ENCODE assay signal across 8 cellular contexts in genomic region chr14:76050797-76051392, GRCh38.
DNase-seq lines count a peak whose midpoint lies in the region; ATAC-seq, FAIRE-seq and TF ChIP-seq lines count a peak whose summit lies in the region.

No MANE protein-coding gene starts in this region.

- no peaks in the 10 kb centered on the region for H3K36me3 Mint-ChIP-seq in activated CD8-positive, alpha-beta T cell treated with anti-CD3 and anti-CD28 coated beads for 36 hours (ENCODE audit: low read depth)
- no peaks in the 10 kb centered on the region for H3K36me3 Mint-ChIP-seq in endodermal cell (ENCODE audit: low read depth)
- no peaks in the 10 kb centered on the region for H3K36me3 Mint-ChIP-seq in mesothelial cell of epicardium

- peak; percentile 61 for ATAC-seq in activated CD8-positive, alpha-beta T cell treated with anti-CD3 and anti-CD28 coated beads for 36 hours
- no peak for ATAC-seq in HG03442 (IDR thresholded peaks at IDR 0.05; ENCODE audit: unreplicated experiment)

- H3K4me1 Mint-ChIP-seq in activated CD8-positive, alpha-beta T cell treated with anti-CD3 and anti-CD28 coated beads for 36 hours (ENCODE audit: low read depth): no peaks in the 10 kb centered on the region
- H3K4me1 Mint-ChIP-seq in endodermal cell: peaks cover 8% of the 10 kb centered on the region
- peaks cover 18% of the 10 kb centered on the region for H3K4me1 Mint-ChIP-seq in mesothelial cell of epicardium

- H3K27me3 ChIP-seq in endodermal cell (ENCODE audit: control insufficient read depth, insufficient read depth, low read length, poor library complexity, severe bottlenecking): no peaks in the 10 kb centered on the region

- H3K9me3 ChIP-seq in endodermal cell (ENCODE audit: control insufficient read depth, low read length): no peaks in the 10 kb centered on the region

- no peak overlapping the region for H3K4me3 ChIP-seq in endodermal cell (ENCODE audit: low read length)

- no peak for TF ChIP-seq POLR2A in H54 (IDR thresholded peaks at IDR 0.05; ENCODE audit: low read depth, low read length)

- H3K27ac Mint-ChIP-seq in activated CD8-positive, alpha-beta T cell treated with anti-CD3 and anti-CD28 coated beads for 36 hours: no peak overlapping the region
- H3K27ac Mint-ChIP-seq in endodermal cell (no peak overlapping the region), mesothelial cell of epicardium (no peak overlapping the region)

- CTCF ChIA-PET in activated CD8-positive, alpha-beta T cell treated with anti-CD3 and anti-CD28 coated beads for 36 hours (lab: Charles Lee): interaction anchor here (0.6 to 7.9 kb wide), 45 partner anchors 8 to 644 kb away, joined by 3 to 108 read pairs (median 4); partner anchors contain the start of gene GPATCH2L

- DNase-seq in AG20443 (ENCODE audit: low spot score): peak; percentile 77
- peak; percentile 41 for DNase-seq in H54 (ENCODE audit: insufficient read length, low spot score)
- peak; percentile 30 to 71 for DNase-seq in NCI-H526 (lab: John Stamatoyannopoulos, UW)
- peak; percentile 72 for DNase-seq in activated CD8-positive, alpha-beta T cell treated with anti-CD3 and anti-CD28 coated beads for 36 hours
- peak; percentile 86 for DNase-seq in endodermal cell
- DNase-seq in mesothelial cell of epicardium (ENCODE audit: low spot score in 2 of 2, unreplicated experiment in 2 of 2): peak in 1 of 2 experiments; percentile 75
- peak; percentile 5 to 12 for DNase-seq in stimulated activated CD8-positive, alpha-beta memory T cell treated with anti-CD3 and anti-CD28 coated beads, Interleukin-7, amount 100 ng/mL, for 4 hours (ENCODE audit: low read depth in 2 of 2)

- H3K36me3 ChIP-seq in endodermal cell (ENCODE audit: control insufficient read depth, insufficient read depth, low read length): no peaks in the 10 kb centered on the region

- H3K27ac ChIP-seq in endodermal cell (ENCODE audit: low read depth, low read length): no peak overlapping the region

- POLR2A ChIA-PET in activated CD8-positive, alpha-beta T cell treated with anti-CD3 and anti-CD28 coated beads for 36 hours (lab: Charles Lee): no interaction called here

- TF ChIP-seq CTCF in activated CD8-positive, alpha-beta T cell treated with anti-CD3 and anti-CD28 coated beads for 36 hours (IDR thresholded peaks at IDR 0.05): peak; percentile 82
- TF ChIP-seq CTCF in endodermal cell (conservative IDR thresholded peaks at IDR 0.05) (peak; percentile 90), mesothelial cell of epicardium (IDR thresholded peaks at IDR 0.05; ENCODE audit: unreplicated experiment) (peak; percentile 92)

- WGBS in endodermal cell (ENCODE audit: insufficient coverage in 1 of 2, insufficient read length in 1 of 2), 2 experiments: 57 to 68% methylated on average over 2 to 3 of the region's 3 CpGs

- no peak overlapping the region for H3K4me3 Mint-ChIP-seq in activated CD8-positive, alpha-beta T cell treated with anti-CD3 and anti-CD28 coated beads for 36 hours
- H3K4me3 Mint-ChIP-seq in endodermal cell (no peak overlapping the region), mesothelial cell of epicardium (no peak overlapping the region)

- H3K27me3 Mint-ChIP-seq in activated CD8-positive, alpha-beta T cell treated with anti-CD3 and anti-CD28 coated beads for 36 hours: no peaks in the 10 kb centered on the region
- no peaks in the 10 kb centered on the region for H3K27me3 Mint-ChIP-seq in endodermal cell (ENCODE audit: insufficient read depth)
- H3K27me3 Mint-ChIP-seq in mesothelial cell of epicardium (ENCODE audit: low read depth): no peaks in the 10 kb centered on the region

- no peaks in the 10 kb centered on the region for H3K4me1 ChIP-seq in endodermal cell (ENCODE audit: control insufficient read depth, insufficient read depth, low read length)

- H3K9me3 Mint-ChIP-seq in activated CD8-positive, alpha-beta T cell treated with anti-CD3 and anti-CD28 coated beads for 36 hours: no peaks in the 10 kb centered on the region
- H3K9me3 Mint-ChIP-seq in endodermal cell (no peaks in the 10 kb centered on the region), mesothelial cell of epicardium (no peaks in the 10 kb centered on the region)

- FAIRE-seq in H54 (lab: Jason Lieb, UNC): peak; percentile 76

- no peak overlapping the region for H3K9ac ChIP-seq in endodermal cell (ENCODE audit: extremely low read depth, low read length, poor library complexity, severe bottlenecking)

- intact Hi-C loops in activated CD8-positive, alpha-beta T cell treated with anti-CD3 and anti-CD28 coated beads for 36 hours (cut with micrococcal nuclease): loop anchor here (2.0 to 10.0 kb wide), 3 partner anchors 302 to 596 kb away; no protein-coding TSS in a partner anchor
